Comparison of ENCODE assay signal across 1 cellular context in genomic region chr21:42781150-42781980, GRCh38.
TF ChIP-seq lines count a peak whose summit lies in the region.

No MANE protein-coding gene starts in this region.

TF ChIP-seq in HepG2, 621 proteins besides CTCF, POLR2A, EP300 and RAD21 (continued from another document and continues in another):
- TF ChIP-seq, protein P1, sequence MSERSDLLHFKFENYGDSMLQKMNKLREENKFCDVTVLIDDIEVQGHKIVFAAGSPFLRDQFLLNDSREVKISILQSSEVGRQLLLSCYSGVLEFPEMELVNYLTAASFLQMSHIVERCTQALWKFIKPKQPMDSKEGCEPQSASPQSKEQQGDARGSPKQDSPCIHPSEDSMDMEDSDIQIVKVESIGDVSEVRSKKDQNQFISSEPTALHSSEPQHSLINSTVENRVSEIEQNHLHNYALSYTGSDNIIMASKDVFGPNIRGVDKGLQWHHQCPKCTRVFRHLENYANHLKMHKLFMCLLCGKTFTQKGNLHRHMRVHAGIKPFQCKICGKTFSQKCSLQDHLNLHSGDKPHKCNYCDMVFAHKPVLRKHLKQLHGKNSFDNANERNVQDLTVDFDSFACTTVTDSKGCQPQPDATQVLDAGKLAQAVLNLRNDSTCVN (CRISPR knock-in tag; IDR thresholded peaks at IDR 0.05; ENCODE audit: borderline replicate concordance): no peak
- TF ChIP-seq NFKBIZ (CRISPR knock-in tag; IDR thresholded peaks at IDR 0.05) (no peak), CHD4 (IDR thresholded peaks at IDR 0.05; ENCODE audit: borderline replicate concordance, low read length) (no peak), PHF21A (CRISPR knock-in tag; IDR thresholded peaks at IDR 0.05) (peak; percentile 37), ZNF737 (CRISPR knock-in tag; IDR thresholded peaks at IDR 0.05; ENCODE audit: borderline replicate concordance) (no peak), ZKSCAN8 (CRISPR knock-in tag; IDR thresholded peaks at IDR 0.05; ENCODE audit: borderline replicate concordance) (no peak), ZBTB42 (CRISPR knock-in tag; IDR thresholded peaks at IDR 0.05) (no peak), ZNF674 (CRISPR knock-in tag; IDR thresholded peaks at IDR 0.05; ENCODE audit: low read depth) (no peak), ZNF577 (CRISPR knock-in tag; IDR thresholded peaks at IDR 0.05; ENCODE audit: borderline replicate concordance, low read depth) (no peak), POLR2AphosphoS2 (IDR thresholded peaks at IDR 0.05; ENCODE audit: low read depth, low read length) (no peak), ZNF333 (CRISPR knock-in tag; IDR thresholded peaks at IDR 0.05; ENCODE audit: borderline replicate concordance) (no peak), DR1 (CRISPR knock-in tag; IDR thresholded peaks at IDR 0.05) (no peak), ELK4 (CRISPR knock-in tag; IDR thresholded peaks at IDR 0.05; ENCODE audit: borderline replicate concordance) (no peak), ZNF180 (CRISPR knock-in tag; IDR thresholded peaks at IDR 0.05; ENCODE audit: borderline replicate concordance, low read depth) (no peak), ETV5 (CRISPR knock-in tag; IDR thresholded peaks at IDR 0.05; ENCODE audit: borderline replicate concordance) (0 out of 2 replicates have a peak, but pooled peaks have one; percentile 21), LRRFIP1 (CRISPR knock-in tag; conservative IDR thresholded peaks at IDR 0.05) (no peak), ZNF451 (CRISPR knock-in tag; IDR thresholded peaks at IDR 0.05) (0 out of 2 replicates have a peak, but pooled peaks have one; percentile 51), HOXA9 (CRISPR knock-in tag; IDR thresholded peaks at IDR 0.05; ENCODE audit: borderline replicate concordance) (0 out of 2 replicates have a peak, but pooled peaks have one; percentile 31), GATA4 (IDR thresholded peaks at IDR 0.05; ENCODE audit: borderline replicate concordance, low read depth) (no peak), SP140L (CRISPR knock-in tag; IDR thresholded peaks at IDR 0.05; ENCODE audit: borderline replicate concordance) (no peak), HDAC6 (IDR thresholded peaks at IDR 0.05; ENCODE audit: low read depth, low read length) (no peak), HMG20A (CRISPR knock-in tag; IDR thresholded peaks at IDR 0.05; ENCODE audit: borderline replicate concordance) (no peak), NFE2 (CRISPR knock-in tag; IDR thresholded peaks at IDR 0.05) (no peak), ZNF557 (CRISPR knock-in tag; IDR thresholded peaks at IDR 0.05) (no peak), ZBTB10 (CRISPR knock-in tag; IDR thresholded peaks at IDR 0.05; ENCODE audit: borderline replicate concordance) (no peak), ZBTB7A (CRISPR knock-in tag; IDR thresholded peaks at IDR 0.05) (no peak), NFE2L2 (IDR thresholded peaks at IDR 0.05; ENCODE audit: low read length) (no peak), SP4 (CRISPR knock-in tag; IDR thresholded peaks at IDR 0.05) (no peak), IKZF1 (IDR thresholded peaks at IDR 0.05) (no peak), ZNF768 (CRISPR knock-in tag; IDR thresholded peaks at IDR 0.05) (no peak), CENPT (CRISPR knock-in tag; IDR thresholded peaks at IDR 0.05; ENCODE audit: low read depth) (no peak), JUNB (CRISPR knock-in tag; IDR thresholded peaks at IDR 0.05; ENCODE audit: borderline replicate concordance) (no peak), HMG20B (CRISPR knock-in tag; conservative IDR thresholded peaks at IDR 0.05) (no peak), PBX3 (CRISPR knock-in tag; IDR thresholded peaks at IDR 0.05; ENCODE audit: borderline replicate concordance) (no peak), NONO (IDR thresholded peaks at IDR 0.05) (no peak), NONO (CRISPR knock-in tag; conservative IDR thresholded peaks at IDR 0.05) (no peak), ZSCAN9 (CRISPR knock-in tag; IDR thresholded peaks at IDR 0.05; ENCODE audit: borderline replicate concordance) (no peak), DBP (CRISPR knock-in tag; IDR thresholded peaks at IDR 0.05; ENCODE audit: not compliant biosample characterization) (no peak), MIXL1 (CRISPR knock-in tag; IDR thresholded peaks at IDR 0.05) (0 out of 2 replicates have a peak, but pooled peaks have one; percentile 25), ZNF589 (CRISPR knock-in tag; conservative IDR thresholded peaks at IDR 0.05) (no peak), RBAK (CRISPR knock-in tag; IDR thresholded peaks at IDR 0.05) (no peak), TBL1XR1 (IDR thresholded peaks at IDR 0.05; ENCODE audit: borderline replicate concordance, low read length, partially characterized antibody) (no peak), FOXO1 (CRISPR knock-in tag; IDR thresholded peaks at IDR 0.05) (no peak), SMAD3 (CRISPR knock-in tag; IDR thresholded peaks at IDR 0.05) (no peak), FOXM1 (CRISPR knock-in tag; IDR thresholded peaks at IDR 0.05) (no peak), STAT5B (CRISPR knock-in tag; IDR thresholded peaks at IDR 0.05) (no peak)
- TF ChIP-seq, protein P2, sequence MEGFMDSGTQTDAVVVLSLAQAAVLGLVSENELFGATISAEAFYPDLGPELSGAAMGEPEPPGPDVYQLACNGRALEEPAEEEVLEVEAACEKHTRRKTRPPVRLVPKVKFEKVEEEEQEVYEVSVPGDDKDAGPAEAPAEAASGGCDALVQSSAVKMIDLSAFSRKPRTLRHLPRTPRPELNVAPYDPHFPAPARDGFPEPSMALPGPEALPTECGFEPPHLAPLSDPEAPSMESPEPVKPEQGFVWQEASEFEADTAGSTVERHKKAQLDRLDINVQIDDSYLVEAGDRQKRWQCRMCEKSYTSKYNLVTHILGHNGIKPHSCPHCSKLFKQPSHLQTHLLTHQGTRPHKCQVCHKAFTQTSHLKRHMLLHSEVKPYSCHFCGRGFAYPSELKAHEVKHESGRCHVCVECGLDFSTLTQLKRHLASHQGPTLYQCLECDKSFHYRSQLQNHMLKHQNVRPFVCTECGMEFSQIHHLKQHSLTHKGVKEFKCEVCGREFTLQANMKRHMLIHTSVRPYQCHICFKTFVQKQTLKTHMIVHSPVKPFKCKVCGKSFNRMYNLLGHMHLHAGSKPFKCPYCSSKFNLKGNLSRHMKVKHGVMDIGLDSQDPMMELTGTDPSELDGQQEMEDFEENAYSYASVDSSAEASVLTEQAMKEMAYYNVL (CRISPR knock-in tag; IDR thresholded peaks at IDR 0.05; ENCODE audit: borderline replicate concordance): peak; percentile 56; the same call in 1 of the 2 replicates
- TF ChIP-seq, protein P3, sequence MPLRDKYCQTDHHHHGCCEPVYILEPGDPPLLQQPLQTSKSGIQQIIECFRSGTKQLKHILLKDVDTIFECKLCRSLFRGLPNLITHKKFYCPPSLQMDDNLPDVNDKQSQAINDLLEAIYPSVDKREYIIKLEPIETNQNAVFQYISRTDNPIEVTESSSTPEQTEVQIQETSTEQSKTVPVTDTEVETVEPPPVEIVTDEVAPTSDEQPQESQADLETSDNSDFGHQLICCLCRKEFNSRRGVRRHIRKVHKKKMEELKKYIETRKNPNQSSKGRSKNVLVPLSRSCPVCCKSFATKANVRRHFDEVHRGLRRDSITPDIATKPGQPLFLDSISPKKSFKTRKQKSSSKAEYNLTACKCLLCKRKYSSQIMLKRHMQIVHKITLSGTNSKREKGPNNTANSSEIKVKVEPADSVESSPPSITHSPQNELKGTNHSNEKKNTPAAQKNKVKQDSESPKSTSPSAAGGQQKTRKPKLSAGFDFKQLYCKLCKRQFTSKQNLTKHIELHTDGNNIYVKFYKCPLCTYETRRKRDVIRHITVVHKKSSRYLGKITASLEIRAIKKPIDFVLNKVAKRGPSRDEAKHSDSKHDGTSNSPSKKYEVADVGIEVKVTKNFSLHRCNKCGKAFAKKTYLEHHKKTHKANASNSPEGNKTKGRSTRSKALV (CRISPR knock-in tag; IDR thresholded peaks at IDR 0.05): no peak
- TF ChIP-seq, protein P4, sequence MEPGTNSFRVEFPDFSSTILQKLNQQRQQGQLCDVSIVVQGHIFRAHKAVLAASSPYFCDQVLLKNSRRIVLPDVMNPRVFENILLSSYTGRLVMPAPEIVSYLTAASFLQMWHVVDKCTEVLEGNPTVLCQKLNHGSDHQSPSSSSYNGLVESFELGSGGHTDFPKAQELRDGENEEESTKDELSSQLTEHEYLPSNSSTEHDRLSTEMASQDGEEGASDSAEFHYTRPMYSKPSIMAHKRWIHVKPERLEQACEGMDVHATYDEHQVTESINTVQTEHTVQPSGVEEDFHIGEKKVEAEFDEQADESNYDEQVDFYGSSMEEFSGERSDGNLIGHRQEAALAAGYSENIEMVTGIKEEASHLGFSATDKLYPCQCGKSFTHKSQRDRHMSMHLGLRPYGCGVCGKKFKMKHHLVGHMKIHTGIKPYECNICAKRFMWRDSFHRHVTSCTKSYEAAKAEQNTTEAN (CRISPR knock-in tag; conservative IDR thresholded peaks at IDR 0.05): 0 out of 2 replicates have a peak, but pooled peaks have one; percentile 71
- TF ChIP-seq, protein P5, sequence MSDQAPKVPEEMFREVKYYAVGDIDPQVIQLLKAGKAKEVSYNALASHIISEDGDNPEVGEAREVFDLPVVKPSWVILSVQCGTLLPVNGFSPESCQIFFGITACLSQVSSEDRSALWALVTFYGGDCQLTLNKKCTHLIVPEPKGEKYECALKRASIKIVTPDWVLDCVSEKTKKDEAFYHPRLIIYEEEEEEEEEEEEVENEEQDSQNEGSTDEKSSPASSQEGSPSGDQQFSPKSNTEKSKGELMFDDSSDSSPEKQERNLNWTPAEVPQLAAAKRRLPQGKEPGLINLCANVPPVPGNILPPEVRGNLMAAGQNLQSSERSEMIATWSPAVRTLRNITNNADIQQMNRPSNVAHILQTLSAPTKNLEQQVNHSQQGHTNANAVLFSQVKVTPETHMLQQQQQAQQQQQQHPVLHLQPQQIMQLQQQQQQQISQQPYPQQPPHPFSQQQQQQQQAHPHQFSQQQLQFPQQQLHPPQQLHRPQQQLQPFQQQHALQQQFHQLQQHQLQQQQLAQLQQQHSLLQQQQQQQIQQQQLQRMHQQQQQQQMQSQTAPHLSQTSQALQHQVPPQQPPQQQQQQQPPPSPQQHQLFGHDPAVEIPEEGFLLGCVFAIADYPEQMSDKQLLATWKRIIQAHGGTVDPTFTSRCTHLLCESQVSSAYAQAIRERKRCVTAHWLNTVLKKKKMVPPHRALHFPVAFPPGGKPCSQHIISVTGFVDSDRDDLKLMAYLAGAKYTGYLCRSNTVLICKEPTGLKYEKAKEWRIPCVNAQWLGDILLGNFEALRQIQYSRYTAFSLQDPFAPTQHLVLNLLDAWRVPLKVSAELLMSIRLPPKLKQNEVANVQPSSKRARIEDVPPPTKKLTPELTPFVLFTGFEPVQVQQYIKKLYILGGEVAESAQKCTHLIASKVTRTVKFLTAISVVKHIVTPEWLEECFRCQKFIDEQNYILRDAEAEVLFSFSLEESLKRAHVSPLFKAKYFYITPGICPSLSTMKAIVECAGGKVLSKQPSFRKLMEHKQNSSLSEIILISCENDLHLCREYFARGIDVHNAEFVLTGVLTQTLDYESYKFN (CRISPR knock-in tag; conservative IDR thresholded peaks at IDR 0.05): 0 out of 2 replicates have a peak, but pooled peaks have one; percentile 40
